9 cellular contexts compared by ENCODE assay signal in genomic region chr2:207135801-207136457, GRCh38. TPM values are rescaled to one million over a fixed set of nuclear protein-coding genes. Genes with fewer than 3 reads are reported as not detected.
DNase-seq lines count a peak whose midpoint lies in the region; ATAC-seq and TF ChIP-seq lines count a peak whose summit lies in the region.
"Had no signal": no experiment of that assay in that cellular context is flagged by ENCODE, and none has a peak within 500 bp of the region (broad histone marks: within the 10 kb centered on the region; RNA-seq: fewer than 3 reads in every experiment).

No MANE protein-coding gene starts in this region.

- peaks cover 74% of the 10 kb centered on the region for H3K79me2 ChIP-seq in hepatocyte

- CTCF ChIA-PET in activated CD4-positive, alpha-beta T cell treated with anti-CD3 and anti-CD28 coated beads for 36 hours (lab: Charles Lee): interaction anchor here (0.7 to 1.4 kb wide), 2 partner anchors 11 to 15 kb away, joined by 3 to 4 read pairs; no protein-coding TSS in a partner anchor

- H3K27me3 Mint-ChIP-seq in activated CD4-positive, alpha-beta T cell treated with anti-CD3 and anti-CD28 coated beads for 36 hours: no peaks in the 10 kb centered on the region
- peaks cover 2% of the 10 kb centered on the region for H3K27me3 Mint-ChIP-seq in endothelial cell (ENCODE audit: unreplicated experiment)
- H3K27me3 Mint-ChIP-seq in stimulated activated naive B cell treated with anti-CD40 and anti-IgM and Interleukin-4, amounts not matched to agents 10 μg/mL and 1 μg/mL and 100 μg/mL, for 72 hours: no peaks in the 10 kb centered on the region

- H3K36me3 ChIP-seq in hepatocyte (replicated peaks; ENCODE audit: insufficient read depth, low read depth): no peaks in the 10 kb centered on the region

- no peak for ATAC-seq in activated CD4-positive, alpha-beta T cell treated with anti-CD3 and anti-CD28 coated beads for 36 hours
- peak; percentile 76 to 83 for ATAC-seq in stimulated activated naive B cell treated with anti-CD40 and anti-IgM and Interleukin-4, amounts not matched to agents 10 μg/mL and 1 μg/mL and 100 μg/mL, for 72 hours (replicated peaks)
- no peak for ATAC-seq in GM21515 (IDR thresholded peaks at IDR 0.05; ENCODE audit: unreplicated experiment)

- no peaks in the 10 kb centered on the region for H3K9me3 Mint-ChIP-seq in activated CD4-positive, alpha-beta T cell treated with anti-CD3 and anti-CD28 coated beads for 36 hours (ENCODE audit: low read depth)
- no peaks in the 10 kb centered on the region for H3K9me3 Mint-ChIP-seq in endothelial cell (ENCODE audit: unreplicated experiment)
- H3K9me3 Mint-ChIP-seq in stimulated activated naive B cell treated with anti-CD40 and anti-IgM and Interleukin-4, amounts not matched to agents 10 μg/mL and 1 μg/mL and 100 μg/mL, for 72 hours: no peaks in the 10 kb centered on the region

- no peak overlapping the region for H3K4me3 Mint-ChIP-seq in activated CD4-positive, alpha-beta T cell treated with anti-CD3 and anti-CD28 coated beads for 36 hours
- peak overlapping the region; percentile 24 for H3K4me3 Mint-ChIP-seq in endothelial cell (ENCODE audit: unreplicated experiment)
- H3K4me3 Mint-ChIP-seq in stimulated activated naive B cell treated with anti-CD40 and anti-IgM and Interleukin-4, amounts not matched to agents 10 μg/mL and 1 μg/mL and 100 μg/mL, for 72 hours: peak overlapping the region; percentile 32 to 46

- H2AFZ ChIP-seq in hepatocyte: no peak overlapping the region

- H3K9me3 ChIP-seq in hepatocyte (ENCODE audit: low read depth): no peaks in the 10 kb centered on the region

- POLR2A ChIA-PET in activated CD4-positive, alpha-beta T cell treated with anti-CD3 and anti-CD28 coated beads for 36 hours (lab: Charles Lee): no interaction called here

- H3K36me3 Mint-ChIP-seq in activated CD4-positive, alpha-beta T cell treated with anti-CD3 and anti-CD28 coated beads for 36 hours (ENCODE audit: low read depth): peaks cover 19% of the 10 kb centered on the region
- peaks cover 44% of the 10 kb centered on the region for H3K36me3 Mint-ChIP-seq in endothelial cell (ENCODE audit: low read depth, unreplicated experiment)
- peaks cover 21 to 72% of the 10 kb centered on the region in 2 donors for H3K36me3 Mint-ChIP-seq in stimulated activated naive B cell treated with anti-CD40 and anti-IgM and Interleukin-4, amounts not matched to agents 10 μg/mL and 1 μg/mL and 100 μg/mL, for 72 hours

- intact Hi-C loops in activated CD4-positive, alpha-beta T cell treated with anti-CD3 and anti-CD28 coated beads for 36 hours (cut with DNase I, micrococcal nuclease): no loop called here

- no peaks in the 10 kb centered on the region for H3K27me3 ChIP-seq in hepatocyte

- TF ChIP-seq CTCF in endothelial cell (IDR thresholded peaks at IDR 0.05; ENCODE audit: unreplicated experiment) (no peak), hepatocyte (IDR thresholded peaks at IDR 0.05; ENCODE audit: poor library complexity) (no peak)

- H3K4me1 Mint-ChIP-seq in activated CD4-positive, alpha-beta T cell treated with anti-CD3 and anti-CD28 coated beads for 36 hours: peaks cover 80% of the 10 kb centered on the region
- H3K4me1 Mint-ChIP-seq in endothelial cell (ENCODE audit: unreplicated experiment): peaks cover 89% of the 10 kb centered on the region
- peaks cover 62 to 87% of the 10 kb centered on the region in 2 donors for H3K4me1 Mint-ChIP-seq in stimulated activated naive B cell treated with anti-CD40 and anti-IgM and Interleukin-4, amounts not matched to agents 10 μg/mL and 1 μg/mL and 100 μg/mL, for 72 hours

- H4K20me1 ChIP-seq in hepatocyte (ENCODE audit: insufficient read depth, poor library complexity, severe bottlenecking): peaks cover 5% of the 10 kb centered on the region

- WGBS in hepatocyte (ENCODE audit: low lambda C conversion rate, missing lambda C conversion rate): 74% methylated on average over 9 of the region's 9 CpGs

- H3K4me2 ChIP-seq in hepatocyte: no peak overlapping the region

- peaks cover 24% of the 10 kb centered on the region for H3K4me1 ChIP-seq in hepatocyte (ENCODE audit: insufficient read depth)

- H3K9me2 ChIP-seq in hepatocyte (replicated peaks; ENCODE audit: insufficient read depth): no peaks in the 10 kb centered on the region

- H3K27ac ChIP-seq in hepatocyte: no peak overlapping the region

- no peak overlapping the region for H3K4me3 ChIP-seq in hepatocyte

- peak overlapping the region; percentile 52 for H3K27ac Mint-ChIP-seq in activated CD4-positive, alpha-beta T cell treated with anti-CD3 and anti-CD28 coated beads for 36 hours
- peak overlapping the region; percentile 90 for H3K27ac Mint-ChIP-seq in endothelial cell (ENCODE audit: unreplicated experiment)
- peak overlapping the region; percentile 78 for H3K27ac Mint-ChIP-seq in stimulated activated naive B cell treated with anti-CD40 and anti-IgM and Interleukin-4, amounts not matched to agents 10 μg/mL and 1 μg/mL and 100 μg/mL, for 72 hours

- DNase-seq in activated CD4-positive, alpha-beta T cell treated with anti-CD3 and anti-CD28 coated beads for 36 hours: no peak
- no peak for DNase-seq in activated CD4-positive, alpha-beta T cell treated with anti-CD3 and anti-CD28 coated beads for 4 hours
- peak; percentile 80 for DNase-seq in RPMI8226
- DNase-seq in endothelial cell (ENCODE audit: low spot score): no peak
- DNase-seq in stimulated activated naive B cell treated with anti-CD40 and anti-IgM and Interleukin-4, amounts not matched to agents 10 μg/mL and 1 μg/mL and 100 μg/mL, for 72 hours: no peak
- no peak for DNase-seq in hepatocyte (ENCODE audit: low spot score)
- DNase-seq in NCI-H146 (lab: John Stamatoyannopoulos, UW): no peak
- DNase-seq: activated CD4-positive, alpha-beta T cell treated with anti-CD3 and anti-CD28 coated beads, Interleukin-2, amount 50 U/mL, for 1 hour had no signal

RNA-seq across cellular contexts. Expression of gene KLF7, which starts 29.8 kb away (rescaled TPM):
- total RNA-seq in activated CD4-positive, alpha-beta T cell treated with anti-CD3 and anti-CD28 coated beads for 36 hours: 10 to 100 TPM; 21.9 to 32.7 TPM
- total RNA-seq in endothelial cell (ENCODE audit: unreplicated experiment) (120 TPM), hepatocyte (6.3 and 18.6 TPM in 2 replicates)
- 7.9 and 8.4 TPM in 2 replicates for polyA plus RNA-seq in hepatocyte

Comparison
In these comparisons a context has a peak if more than half of its experiments do, and no peak if none do; other contexts are left out.
1. ATAC-seq: peak in stimulated activated naive B cell treated with anti-CD40 and anti-IgM and Interleukin-4, amounts not matched to agents 10 μg/mL and 1 μg/mL and 100 μg/mL, for 72 hours (2 of 2); none in activated CD4-positive, alpha-beta T cell treated with anti-CD3 and anti-CD28 coated beads for 36 hours (single experiment) and GM21515 (single experiment).
2. Peak in every context shown above with its lines, with median percentiles within 50 percentile points of each other: H3K27ac Mint-ChIP-seq.